Comparison of ENCODE assay signal across 2 cellular contexts in the genomic region with DNA sequence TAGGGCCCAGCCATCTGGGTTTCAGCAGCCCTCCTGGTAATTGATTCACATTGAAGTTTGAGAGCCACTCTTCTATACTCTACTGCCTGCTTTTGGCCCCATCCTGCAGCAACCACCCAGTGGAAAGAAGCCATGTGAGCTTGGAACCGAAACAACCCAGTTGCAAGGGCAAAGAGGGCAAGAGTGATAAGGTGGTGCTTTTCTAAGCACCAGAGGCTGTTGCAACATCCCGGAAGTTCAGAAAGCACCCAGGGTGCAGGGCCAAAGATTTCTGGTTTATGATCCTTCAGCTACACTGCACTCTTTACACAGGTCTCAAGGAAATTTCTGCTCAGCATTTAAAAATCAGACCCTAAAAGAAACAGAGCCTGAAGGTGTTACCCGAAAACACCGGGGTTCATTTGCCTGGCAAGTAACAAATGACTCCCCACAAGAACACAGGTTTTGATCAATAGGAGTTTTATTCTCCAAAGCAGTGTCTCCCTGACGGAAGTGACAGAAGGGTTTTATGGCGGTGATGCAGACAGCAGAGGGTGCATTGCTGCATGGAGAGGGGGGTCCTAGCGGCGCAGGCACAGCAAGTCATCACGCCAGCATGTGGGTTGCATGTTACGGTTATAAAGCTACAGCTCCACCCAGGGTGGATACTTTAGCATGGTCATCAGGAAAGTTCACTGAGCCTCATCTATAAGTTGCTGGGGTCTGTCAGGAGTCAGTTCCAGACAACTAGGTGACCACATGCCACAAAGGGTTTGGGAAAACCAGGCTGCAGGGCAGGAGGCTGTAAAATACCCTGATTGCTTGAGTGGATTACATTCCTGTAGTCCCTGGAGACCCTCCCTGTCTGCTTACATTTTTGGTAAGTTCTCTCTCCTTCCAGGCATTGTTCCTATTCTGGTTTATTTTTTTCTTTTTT.
TF ChIP-seq lines count a peak whose summit lies in the region.

No MANE protein-coding gene starts in this region.

TF ChIP-seq in GM12878, 131 proteins besides CTCF, POLR2A, EP300 and RAD21 (continues in another document):
- TF ChIP-seq, protein P1, sequence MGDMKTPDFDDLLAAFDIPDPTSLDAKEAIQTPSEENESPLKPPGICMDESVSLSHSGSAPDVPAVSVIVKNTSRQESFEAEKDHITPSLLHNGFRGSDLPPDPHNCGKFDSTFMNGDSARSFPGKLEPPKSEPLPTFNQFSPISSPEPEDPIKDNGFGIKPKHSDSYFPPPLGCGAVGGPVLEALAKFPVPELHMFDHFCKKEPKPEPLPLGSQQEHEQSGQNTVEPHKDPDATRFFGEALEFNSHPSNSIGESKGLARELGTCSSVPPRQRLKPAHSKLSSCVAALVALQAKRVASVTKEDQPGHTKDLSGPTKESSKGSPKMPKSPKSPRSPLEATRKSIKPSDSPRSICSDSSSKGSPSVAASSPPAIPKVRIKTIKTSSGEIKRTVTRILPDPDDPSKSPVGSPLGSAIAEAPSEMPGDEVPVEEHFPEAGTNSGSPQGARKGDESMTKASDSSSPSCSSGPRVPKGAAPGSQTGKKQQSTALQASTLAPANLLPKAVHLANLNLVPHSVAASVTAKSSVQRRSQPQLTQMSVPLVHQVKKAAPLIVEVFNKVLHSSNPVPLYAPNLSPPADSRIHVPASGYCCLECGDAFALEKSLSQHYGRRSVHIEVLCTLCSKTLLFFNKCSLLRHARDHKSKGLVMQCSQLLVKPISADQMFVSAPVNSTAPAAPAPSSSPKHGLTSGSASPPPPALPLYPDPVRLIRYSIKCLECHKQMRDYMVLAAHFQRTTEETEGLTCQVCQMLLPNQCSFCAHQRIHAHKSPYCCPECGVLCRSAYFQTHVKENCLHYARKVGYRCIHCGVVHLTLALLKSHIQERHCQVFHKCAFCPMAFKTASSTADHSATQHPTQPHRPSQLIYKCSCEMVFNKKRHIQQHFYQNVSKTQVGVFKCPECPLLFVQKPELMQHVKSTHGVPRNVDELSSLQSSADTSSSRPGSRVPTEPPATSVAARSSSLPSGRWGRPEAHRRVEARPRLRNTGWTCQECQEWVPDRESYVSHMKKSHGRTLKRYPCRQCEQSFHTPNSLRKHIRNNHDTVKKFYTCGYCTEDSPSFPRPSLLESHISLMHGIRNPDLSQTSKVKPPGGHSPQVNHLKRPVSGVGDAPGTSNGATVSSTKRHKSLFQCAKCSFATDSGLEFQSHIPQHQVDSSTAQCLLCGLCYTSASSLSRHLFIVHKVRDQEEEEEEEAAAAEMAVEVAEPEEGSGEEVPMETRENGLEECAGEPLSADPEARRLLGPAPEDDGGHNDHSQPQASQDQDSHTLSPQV (IDR thresholded peaks at IDR 0.05): no peak
- TF ChIP-seq, protein P2, sequence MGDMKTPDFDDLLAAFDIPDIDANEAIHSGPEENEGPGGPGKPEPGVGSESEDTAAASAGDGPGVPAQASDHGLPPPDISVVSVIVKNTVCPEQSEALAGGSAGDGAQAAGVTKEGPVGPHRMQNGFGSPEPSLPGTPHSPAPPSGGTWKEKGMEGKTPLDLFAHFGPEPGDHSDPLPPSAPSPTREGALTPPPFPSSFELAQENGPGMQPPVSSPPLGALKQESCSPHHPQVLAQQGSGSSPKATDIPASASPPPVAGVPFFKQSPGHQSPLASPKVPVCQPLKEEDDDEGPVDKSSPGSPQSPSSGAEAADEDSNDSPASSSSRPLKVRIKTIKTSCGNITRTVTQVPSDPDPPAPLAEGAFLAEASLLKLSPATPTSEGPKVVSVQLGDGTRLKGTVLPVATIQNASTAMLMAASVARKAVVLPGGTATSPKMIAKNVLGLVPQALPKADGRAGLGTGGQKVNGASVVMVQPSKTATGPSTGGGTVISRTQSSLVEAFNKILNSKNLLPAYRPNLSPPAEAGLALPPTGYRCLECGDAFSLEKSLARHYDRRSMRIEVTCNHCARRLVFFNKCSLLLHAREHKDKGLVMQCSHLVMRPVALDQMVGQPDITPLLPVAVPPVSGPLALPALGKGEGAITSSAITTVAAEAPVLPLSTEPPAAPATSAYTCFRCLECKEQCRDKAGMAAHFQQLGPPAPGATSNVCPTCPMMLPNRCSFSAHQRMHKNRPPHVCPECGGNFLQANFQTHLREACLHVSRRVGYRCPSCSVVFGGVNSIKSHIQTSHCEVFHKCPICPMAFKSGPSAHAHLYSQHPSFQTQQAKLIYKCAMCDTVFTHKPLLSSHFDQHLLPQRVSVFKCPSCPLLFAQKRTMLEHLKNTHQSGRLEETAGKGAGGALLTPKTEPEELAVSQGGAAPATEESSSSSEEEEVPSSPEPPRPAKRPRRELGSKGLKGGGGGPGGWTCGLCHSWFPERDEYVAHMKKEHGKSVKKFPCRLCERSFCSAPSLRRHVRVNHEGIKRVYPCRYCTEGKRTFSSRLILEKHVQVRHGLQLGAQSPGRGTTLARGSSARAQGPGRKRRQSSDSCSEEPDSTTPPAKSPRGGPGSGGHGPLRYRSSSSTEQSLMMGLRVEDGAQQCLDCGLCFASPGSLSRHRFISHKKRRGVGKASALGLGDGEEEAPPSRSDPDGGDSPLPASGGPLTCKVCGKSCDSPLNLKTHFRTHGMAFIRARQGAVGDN (IDR thresholded peaks at IDR 0.05): no peak
- TF ChIP-seq MEF2B (IDR thresholded peaks at IDR 0.05; ENCODE audit: partially characterized antibody, poor library complexity, severe bottlenecking) (no peak), ATF7 (IDR thresholded peaks at IDR 0.05; ENCODE audit: low read depth) (no peak), SMC3 (IDR thresholded peaks at IDR 0.05; ENCODE audit: borderline replicate concordance, low read length) (no peak), ETV6 (conservative IDR thresholded peaks at IDR 0.05 in 1 of 2, IDR thresholded peaks at IDR 0.05 in 1 of 2; ENCODE audit: borderline replicate concordance in 1 of 2, low read depth in 1 of 2) (no peak), JUND (IDR thresholded peaks at IDR 0.05; ENCODE audit: low read depth, low read length) (no peak), IKZF1 (conservative IDR thresholded peaks at IDR 0.05) (no peak), TCF7 (IDR thresholded peaks at IDR 0.05; ENCODE audit: borderline replicate concordance) (no peak), ZNF274 (IDR thresholded peaks at IDR 0.05; ENCODE audit: insufficient read depth, insufficient read length) (no peak), SUPT20H (IDR thresholded peaks at IDR 0.05; ENCODE audit: borderline replicate concordance, control insufficient read depth, low read depth, low read length) (no peak)
- TF ChIP-seq, protein P3, sequence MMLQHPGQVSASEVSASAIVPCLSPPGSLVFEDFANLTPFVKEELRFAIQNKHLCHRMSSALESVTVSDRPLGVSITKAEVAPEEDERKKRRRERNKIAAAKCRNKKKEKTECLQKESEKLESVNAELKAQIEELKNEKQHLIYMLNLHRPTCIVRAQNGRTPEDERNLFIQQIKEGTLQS (IDR thresholded peaks at IDR 0.05; ENCODE audit: borderline replicate concordance, extremely low read depth, low read depth, low read length): no peak

TF ChIP-seq in liver, 16 proteins besides CTCF, POLR2A, EP300 and RAD21:
- TF ChIP-seq JUND (IDR thresholded peaks at IDR 0.05) (peak in 1 of 2 donors; percentile 82), FOXA1 (IDR thresholded peaks at IDR 0.05) (peak; percentile 62), GABPA (IDR thresholded peaks at IDR 0.05 in 1 of 2, conservative IDR thresholded peaks at IDR 0.05 in 1 of 2) (peak in 1 of 2 donors; percentile 81), NR2F2 (IDR thresholded peaks at IDR 0.05) (peak; percentile 92), SP1 (IDR thresholded peaks at IDR 0.05) (peak; percentile 74), HNF4A (conservative IDR thresholded peaks at IDR 0.05) (peak; percentile 79 to 94), FOXA2 (IDR thresholded peaks at IDR 0.05) (peak; percentile 36), TAF1 (conservative IDR thresholded peaks at IDR 0.05) (no peak), EGR1 (IDR thresholded peaks at IDR 0.05; ENCODE audit: low read depth in 2 of 2) (peak in 1 of 2 donors; percentile 77), YY1 (IDR thresholded peaks at IDR 0.05) (peak; percentile 81), HNF4G (IDR thresholded peaks at IDR 0.05) (peak; percentile 23), RXRA (IDR thresholded peaks at IDR 0.05) (peak; percentile 89 to 96)
- TF ChIP-seq, protein P4, sequence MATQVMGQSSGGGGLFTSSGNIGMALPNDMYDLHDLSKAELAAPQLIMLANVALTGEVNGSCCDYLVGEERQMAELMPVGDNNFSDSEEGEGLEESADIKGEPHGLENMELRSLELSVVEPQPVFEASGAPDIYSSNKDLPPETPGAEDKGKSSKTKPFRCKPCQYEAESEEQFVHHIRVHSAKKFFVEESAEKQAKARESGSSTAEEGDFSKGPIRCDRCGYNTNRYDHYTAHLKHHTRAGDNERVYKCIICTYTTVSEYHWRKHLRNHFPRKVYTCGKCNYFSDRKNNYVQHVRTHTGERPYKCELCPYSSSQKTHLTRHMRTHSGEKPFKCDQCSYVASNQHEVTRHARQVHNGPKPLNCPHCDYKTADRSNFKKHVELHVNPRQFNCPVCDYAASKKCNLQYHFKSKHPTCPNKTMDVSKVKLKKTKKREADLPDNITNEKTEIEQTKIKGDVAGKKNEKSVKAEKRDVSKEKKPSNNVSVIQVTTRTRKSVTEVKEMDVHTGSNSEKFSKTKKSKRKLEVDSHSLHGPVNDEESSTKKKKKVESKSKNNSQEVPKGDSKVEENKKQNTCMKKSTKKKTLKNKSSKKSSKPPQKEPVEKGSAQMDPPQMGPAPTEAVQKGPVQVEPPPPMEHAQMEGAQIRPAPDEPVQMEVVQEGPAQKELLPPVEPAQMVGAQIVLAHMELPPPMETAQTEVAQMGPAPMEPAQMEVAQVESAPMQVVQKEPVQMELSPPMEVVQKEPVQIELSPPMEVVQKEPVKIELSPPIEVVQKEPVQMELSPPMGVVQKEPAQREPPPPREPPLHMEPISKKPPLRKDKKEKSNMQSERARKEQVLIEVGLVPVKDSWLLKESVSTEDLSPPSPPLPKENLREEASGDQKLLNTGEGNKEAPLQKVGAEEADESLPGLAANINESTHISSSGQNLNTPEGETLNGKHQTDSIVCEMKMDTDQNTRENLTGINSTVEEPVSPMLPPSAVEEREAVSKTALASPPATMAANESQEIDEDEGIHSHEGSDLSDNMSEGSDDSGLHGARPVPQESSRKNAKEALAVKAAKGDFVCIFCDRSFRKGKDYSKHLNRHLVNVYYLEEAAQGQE (IDR thresholded peaks at IDR 0.05): peak; percentile 63
- TF ChIP-seq, protein P3 (IDR thresholded peaks at IDR 0.05): peak; percentile 15
- TF ChIP-seq, protein P5, sequence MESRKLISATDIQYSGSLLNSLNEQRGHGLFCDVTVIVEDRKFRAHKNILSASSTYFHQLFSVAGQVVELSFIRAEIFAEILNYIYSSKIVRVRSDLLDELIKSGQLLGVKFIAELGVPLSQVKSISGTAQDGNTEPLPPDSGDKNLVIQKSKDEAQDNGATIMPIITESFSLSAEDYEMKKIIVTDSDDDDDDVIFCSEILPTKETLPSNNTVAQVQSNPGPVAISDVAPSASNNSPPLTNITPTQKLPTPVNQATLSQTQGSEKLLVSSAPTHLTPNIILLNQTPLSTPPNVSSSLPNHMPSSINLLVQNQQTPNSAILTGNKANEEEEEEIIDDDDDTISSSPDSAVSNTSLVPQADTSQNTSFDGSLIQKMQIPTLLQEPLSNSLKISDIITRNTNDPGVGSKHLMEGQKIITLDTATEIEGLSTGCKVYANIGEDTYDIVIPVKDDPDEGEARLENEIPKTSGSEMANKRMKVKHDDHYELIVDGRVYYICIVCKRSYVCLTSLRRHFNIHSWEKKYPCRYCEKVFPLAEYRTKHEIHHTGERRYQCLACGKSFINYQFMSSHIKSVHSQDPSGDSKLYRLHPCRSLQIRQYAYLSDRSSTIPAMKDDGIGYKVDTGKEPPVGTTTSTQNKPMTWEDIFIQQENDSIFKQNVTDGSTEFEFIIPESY (IDR thresholded peaks at IDR 0.05): no peak
- TF ChIP-seq, protein P6, sequence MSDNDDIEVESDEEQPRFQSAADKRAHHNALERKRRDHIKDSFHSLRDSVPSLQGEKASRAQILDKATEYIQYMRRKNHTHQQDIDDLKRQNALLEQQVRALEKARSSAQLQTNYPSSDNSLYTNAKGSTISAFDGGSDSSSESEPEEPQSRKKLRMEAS (IDR thresholded peaks at IDR 0.05): peak; percentile 95
